In genomic region chr14:49677643-49678042, GRCh38 we compare ENCODE assay signal across 16 cellular contexts. TPM values are rescaled to one million over a fixed set of nuclear protein-coding genes. Genes with fewer than 3 reads are reported as not detected.
A peak's percentile ranks its signal among the peaks of the same experiment; 100 is the strongest.
DNase-seq lines count a peak whose midpoint lies in the region; ATAC-seq and TF ChIP-seq lines count a peak whose summit lies in the region.
"Had no signal": no experiment of that assay in that cellular context is flagged by ENCODE, and none has a peak within 500 bp of the region (broad histone marks: within the 10 kb centered on the region; RNA-seq: fewer than 3 reads in every experiment).

No MANE protein-coding gene starts in this region.

- no peak overlapping the region for H3K4me3 ChIP-seq in fibroblast of villous mesenchyme (ENCODE audit: low read depth, low read length)
- H3K4me3 ChIP-seq: tibial nerve had no signal

- H3K4me1 Mint-ChIP-seq in activated T-cell treated with anti-CD3 and anti-CD28 coated beads, Interleukin-2, amount 50 U/mL, for 4 hours (ENCODE audit: low read depth) = no peaks in the 10 kb centered on the region
- H3K4me1 Mint-ChIP-seq in activated T-cell treated with anti-CD3 and anti-CD28 coated beads, Interleukin-2, amount 50 U/mL, for 72 hours (ENCODE audit: low read depth) = peaks cover 12% of the 10 kb centered on the region
- no peaks in the 10 kb centered on the region for H3K4me1 Mint-ChIP-seq in type B pancreatic cell (ENCODE audit: unreplicated experiment)

- no peak overlapping the region for H3K4me3 Mint-ChIP-seq in activated T-cell treated with anti-CD3 and anti-CD28 coated beads, Interleukin-2, amount 50 U/mL, for 4 hours
- H3K4me3 Mint-ChIP-seq in activated T-cell treated with anti-CD3 and anti-CD28 coated beads, Interleukin-2, amount 50 U/mL, for 72 hours = no peak overlapping the region
- no peak overlapping the region for H3K4me3 Mint-ChIP-seq in type B pancreatic cell
- H3K4me3 Mint-ChIP-seq: activated T-helper 17 cell treated with anti-CD3 and anti-CD28 coated beads, Interleukin-2, amount 50 U/mL, for 72 hours had no signal

- no peaks in the 10 kb centered on the region for H3K27me3 Mint-ChIP-seq in activated T-cell treated with anti-CD3 and anti-CD28 coated beads, Interleukin-2, amount 50 U/mL, for 4 hours (ENCODE audit: low read depth)
- no peaks in the 10 kb centered on the region for H3K27me3 Mint-ChIP-seq in activated T-cell treated with anti-CD3 and anti-CD28 coated beads, Interleukin-2, amount 50 U/mL, for 72 hours (ENCODE audit: low read depth)
- no peaks in the 10 kb centered on the region for H3K27me3 Mint-ChIP-seq in type B pancreatic cell
- H3K27me3 Mint-ChIP-seq: activated T-helper 17 cell treated with anti-CD3 and anti-CD28 coated beads, Interleukin-2, amount 50 U/mL, for 72 hours had no signal

- peak; percentile 50 to 63 for ATAC-seq in activated T-cell treated with anti-CD3 and anti-CD28 coated beads, Interleukin-2, amount 50 U/mL, for 4 hours
- no peak for ATAC-seq in activated T-cell treated with anti-CD3 and anti-CD28 coated beads, Interleukin-2, amount 50 U/mL, for 72 hours (replicated peaks in 1 of 2)
- ATAC-seq in SK-N-SH treated with all-trans-retinoic acid at 6 μM for 48 hours (peak; percentile 47; the same call in 1 of the 3 replicates), GM21381 (IDR thresholded peaks at IDR 0.05; ENCODE audit: unreplicated experiment) (no peak)
- ATAC-seq: activated T-helper 17 cell treated with anti-CD3 and anti-CD28 coated beads, Interleukin-2, amount 50 U/mL, for 72 hours had no signal

- no peak overlapping the region for H3K27ac Mint-ChIP-seq in activated T-cell treated with anti-CD3 and anti-CD28 coated beads, Interleukin-2, amount 50 U/mL, for 72 hours
- no peak overlapping the region for H3K27ac Mint-ChIP-seq in type B pancreatic cell
- H3K27ac Mint-ChIP-seq: activated T-helper 17 cell treated with anti-CD3 and anti-CD28 coated beads, Interleukin-2, amount 50 U/mL, for 72 hours had no signal

- no peak for DNase-seq in activated T-cell treated with anti-CD3 and anti-CD28 coated beads, Interleukin-2, amount 50 U/mL, for 4 hours
- DNase-seq in activated T-cell treated with anti-CD3 and anti-CD28 coated beads, Interleukin-2, amount 50 U/mL, for 72 hours = no peak
- DNase-seq in fibroblast of villous mesenchyme (ENCODE audit: low read depth) (no peak), type B pancreatic cell (ENCODE audit: extremely low spot score, unreplicated experiment) (no peak), KG1 (lab: John Stamatoyannopoulos, UW) (no peak), epidermal melanocyte (ENCODE audit: insufficient read length, low spot score) (no peak)
- DNase-seq: COR-L47, GDM1, mammary epithelial cell, NCI-H1694 treated with DMSO at 0.1 percent for 48 hours, OCI-M1 had no signal

- TF ChIP-seq CTCF in fibroblast of villous mesenchyme (IDR thresholded peaks at IDR 0.05; ENCODE audit: insufficient read depth, low read depth, low read length) (peak; percentile 14), type B pancreatic cell (conservative IDR thresholded peaks at IDR 0.05) (peak; percentile 48)

- H3K36me3 Mint-ChIP-seq in activated T-cell treated with anti-CD3 and anti-CD28 coated beads, Interleukin-2, amount 50 U/mL, for 4 hours (ENCODE audit: insufficient read depth) = peaks cover 15% of the 10 kb centered on the region
- peaks cover 16 to 47% of the 10 kb centered on the region in 2 donors for H3K36me3 Mint-ChIP-seq in activated T-cell treated with anti-CD3 and anti-CD28 coated beads, Interleukin-2, amount 50 U/mL, for 72 hours (ENCODE audit: insufficient read depth in 2 of 2)
- peaks cover 14% of the 10 kb centered on the region for H3K36me3 Mint-ChIP-seq in type B pancreatic cell

- peaks cover 3% of the 10 kb centered on the region for H3K9me3 Mint-ChIP-seq in activated T-cell treated with anti-CD3 and anti-CD28 coated beads, Interleukin-2, amount 50 U/mL, for 4 hours
- peaks cover 0 to 1% of the 10 kb centered on the region in 2 donors for H3K9me3 Mint-ChIP-seq in activated T-cell treated with anti-CD3 and anti-CD28 coated beads, Interleukin-2, amount 50 U/mL, for 72 hours
- no peaks in the 10 kb centered on the region for H3K9me3 Mint-ChIP-seq in type B pancreatic cell
- H3K9me3 Mint-ChIP-seq: activated T-helper 17 cell treated with anti-CD3 and anti-CD28 coated beads, Interleukin-2, amount 50 U/mL, for 72 hours had no signal

TF ChIP-seq in SK-N-SH treated with all-trans-retinoic acid at 6 μM for 48 hours, 23 proteins besides CTCF, POLR2A, EP300 and RAD21:
- TF ChIP-seq ZNF70 (CRISPR knock-in tag; IDR thresholded peaks at IDR 0.05) = no peak
TF ChIP-seq in SK-N-SH treated with all-trans-retinoic acid at 6 μM for 48 hours: peak in this region for 0.

RNA-seq across cellular contexts. Expression of gene POLE2, which starts 10.4 kb away (rescaled TPM):
- 10 to 100 TPM; 23.8 to 33.1 (median 31.7) TPM for total RNA-seq in activated T-cell treated with anti-CD3 and anti-CD28 coated beads, Interleukin-2, amount 50 U/mL, for 4 hours
- total RNA-seq in activated T-cell treated with anti-CD3 and anti-CD28 coated beads, Interleukin-2, amount 50 U/mL, for 72 hours = 10 to 100 TPM; 24.5 to 30.0 TPM
- 14.2 and 17.3 TPM in 2 replicates for total RNA-seq in fibroblast of villous mesenchyme
- 6.1 and 16.6 TPM in 2 replicates for total RNA-seq in type B pancreatic cell (ENCODE audit: low replicate concordance)

RNA-seq across cellular contexts. Expression of gene KLHDC1, which starts 15.3 kb away (rescaled TPM):
- 1 to 10 TPM in 2 of 3 donors, under 1 TPM in 1; 0.57 to 1.8 (median 1.2) TPM for total RNA-seq in activated T-cell treated with anti-CD3 and anti-CD28 coated beads, Interleukin-2, amount 50 U/mL, for 4 hours
- 1 to 10 TPM; 5.1 to 5.5 TPM for total RNA-seq in activated T-cell treated with anti-CD3 and anti-CD28 coated beads, Interleukin-2, amount 50 U/mL, for 72 hours
- total RNA-seq in fibroblast of villous mesenchyme = 2.6 and 3.0 TPM in 2 replicates
- 1.7 and 3.5 TPM in 2 replicates for total RNA-seq in type B pancreatic cell (ENCODE audit: low replicate concordance)
- total RNA-seq: HT-29 had no signal

RNA-seq across cellular contexts. Expression of gene DNAAF2, which starts 42.6 kb away (rescaled TPM):
- 10 to 100 TPM; 17.0 to 18.9 (median 17.3) TPM for total RNA-seq in activated T-cell treated with anti-CD3 and anti-CD28 coated beads, Interleukin-2, amount 50 U/mL, for 4 hours
- total RNA-seq in activated T-cell treated with anti-CD3 and anti-CD28 coated beads, Interleukin-2, amount 50 U/mL, for 72 hours = 1 to 10 TPM; 6.0 to 6.6 TPM
- 8.4 and 11.7 TPM in 2 replicates for total RNA-seq in fibroblast of villous mesenchyme
- total RNA-seq in type B pancreatic cell (ENCODE audit: low replicate concordance) = 14.8 and 16.5 TPM in 2 replicates

RNA-seq across cellular contexts. Expression of gene MGAT2, which starts 57.0 kb away (rescaled TPM):
- 10 to 100 TPM; 53.8 to 55.0 (median 54.6) TPM for total RNA-seq in activated T-cell treated with anti-CD3 and anti-CD28 coated beads, Interleukin-2, amount 50 U/mL, for 4 hours
- 10 to 100 TPM; 41.6 to 52.7 TPM for total RNA-seq in activated T-cell treated with anti-CD3 and anti-CD28 coated beads, Interleukin-2, amount 50 U/mL, for 72 hours
- total RNA-seq in fibroblast of villous mesenchyme (79.9 and 104 TPM in 2 replicates), type B pancreatic cell (ENCODE audit: low replicate concordance) (25.6 and 27.0 TPM in 2 replicates)

RNA-seq across cellular contexts. Expression of gene RPL36AL, which starts 57.2 kb away (rescaled TPM):
- total RNA-seq in activated T-cell treated with anti-CD3 and anti-CD28 coated beads, Interleukin-2, amount 50 U/mL, for 4 hours = 100 to 1,000 TPM; 294 to 316 (median 301) TPM
- 100 to 1,000 TPM; 217 to 225 TPM for total RNA-seq in activated T-cell treated with anti-CD3 and anti-CD28 coated beads, Interleukin-2, amount 50 U/mL, for 72 hours
- total RNA-seq in fibroblast of villous mesenchyme = 175 and 217 TPM in 2 replicates
- total RNA-seq in type B pancreatic cell (ENCODE audit: low replicate concordance) = 134 and 156 TPM in 2 replicates

Comparison
In these comparisons a context has a peak if more than half of its experiments do, and no peak if none do; other contexts are left out.
1. ATAC-seq: peak in activated T-cell treated with anti-CD3 and anti-CD28 coated beads, Interleukin-2, amount 50 U/mL, for 4 hours (2 of 2) and SK-N-SH treated with all-trans-retinoic acid at 6 μM for 48 hours (single experiment); none in activated T-cell treated with anti-CD3 and anti-CD28 coated beads, Interleukin-2, amount 50 U/mL, for 72 hours (0 of 2) and GM21381 (single experiment).